ENCODE assay signal across 31 cellular contexts in the genomic region with DNA sequence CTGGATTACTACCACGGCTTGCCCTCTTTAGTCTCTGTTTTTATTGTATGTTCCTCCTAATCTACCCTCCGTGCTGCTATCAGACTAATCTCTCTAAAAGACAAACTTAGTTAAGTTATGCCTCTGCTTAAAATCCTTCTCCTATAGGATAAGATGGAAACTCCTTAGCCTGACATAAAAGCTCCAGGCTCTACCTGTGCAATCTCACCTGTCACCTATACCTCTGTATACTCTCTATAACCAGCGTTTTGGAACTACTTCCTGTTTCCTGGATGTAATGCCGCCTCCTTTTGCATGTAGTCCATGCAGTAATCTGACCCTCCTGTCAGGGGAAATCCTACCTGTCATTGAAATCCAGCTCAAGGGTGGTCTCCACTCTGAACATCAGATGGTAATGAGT. TPM values are rescaled to one million over a fixed set of nuclear protein-coding genes. Genes with fewer than 3 reads are reported as not detected.
"Had no signal": no experiment of that assay in that cellular context is flagged by ENCODE, and none has a peak within 500 bp of the region (broad histone marks: within the 10 kb centered on the region; RNA-seq: fewer than 3 reads in every experiment).

No MANE protein-coding gene starts in this region.

- H3K4me2 ChIP-seq: SK-N-SH had no signal

- H3K27ac Mint-ChIP-seq: activated CD4-positive, alpha-beta T cell treated with anti-CD3 and anti-CD28 coated beads for 36 hours; activated CD4-positive, alpha-beta T cell treated with anti-CD3 and anti-CD28 coated beads, Interleukin-2, amount 10 ng/mL, durations not matched to agents 7 days and 5 days; activated CD8-positive, alpha-beta T cell treated with anti-CD3 and anti-CD28 coated beads, Interleukin-2, amount 10 ng/mL, durations not matched to agents 7 days and 5 days; activated naive CD8-positive, alpha-beta T cell treated with anti-CD3 and anti-CD28 coated beads for 36 hours; activated T-cell treated with anti-CD3 and anti-CD28 coated beads, Interleukin-2, amount 50 U/mL, for 72 hours; activated T-helper 17 cell treated with anti-CD3 and anti-CD28 coated beads, Interleukin-2, amount 50 U/mL, for 72 hours; T-helper 1 cell treated with Interleukin-12 subunit alpha and Interleukin-12 subunit beta and Interleukin-4 antibody, amounts not matched to agents 30 μg/mL and 1 μg/mL, for 36 hours; T-helper 2 cell treated with Interferon-gamma antibody and Interleukin-4, amounts not matched to agents 5 μg/mL and 100 μg/mL, for 36 hours had no signal

- ATAC-seq: activated CD4-positive, alpha-beta T cell treated with anti-CD3 and anti-CD28 coated beads for 36 hours; activated CD8-positive, alpha-beta T cell treated with anti-CD3 and anti-CD28 coated beads, Interleukin-2, amount 10 ng/mL, durations not matched to agents 7 days and 5 days; activated T-cell treated with anti-CD3 and anti-CD28 coated beads, Interleukin-2, amount 50 U/mL, for 72 hours; activated T-helper 17 cell treated with anti-CD3 and anti-CD28 coated beads, Interleukin-2, amount 50 U/mL, for 72 hours; PC-3 had no signal

- DNase-seq: activated CD4-positive, alpha-beta T cell treated with anti-CD3 and anti-CD28 coated beads for 36 hours; activated CD4-positive, alpha-beta T cell treated with anti-CD3 and anti-CD28 coated beads, Interleukin-2, amount 10 ng/mL, durations not matched to agents 7 days and 5 days; activated CD4-positive, alpha-beta T cell treated with anti-CD3 and anti-CD28 coated beads, Interleukin-2, amount 50 U/mL, for 48 hours; activated CD8-positive, alpha-beta T cell treated with anti-CD3 and anti-CD28 coated beads, Interleukin-2, amount 10 ng/mL, durations not matched to agents 7 days and 5 days; activated effector memory CD4-positive, alpha-beta T cell treated with anti-CD3 and anti-CD28 coated beads, Interleukin-2, amount 50 U/mL, for 16 hours; activated naive CD4-positive, alpha-beta T cell; activated naive CD4-positive, alpha-beta T cell treated with anti-CD3 and anti-CD28 coated beads, Interleukin-2, amount 50 U/mL, for 16 hours; activated naive CD8-positive, alpha-beta T cell treated with anti-CD3 and anti-CD28 coated beads for 36 hours; activated T-cell treated with anti-CD3 and anti-CD28 coated beads, Interleukin-2, amount 50 U/mL, for 72 hours; amniotic stem cell; aorta; brain microvascular endothelial cell; central memory CD4-positive, alpha-beta T cell; KG1; MG63; NCI-H1048; NCI-H1105 treated with DMSO at 0.1 percent for 48 hours; NCI-H1436 treated with DMSO at 0.1 percent for 48 hours; NCI-H2029; NCI-H2227 treated with DMSO at 0.1 percent for 48 hours; NCI-H446; NCI-H510A treated with DMSO at 0.1 percent for 48 hours; PC-3; Peyer's patch; RPMI8226; SHP77 treated with DMSO at 0.1 percent for 48 hours had no signal

- H3K4me3 ChIP-seq: MG63, Peyer's patch, SJSA1 had no signal

- H3K9me3 ChIP-seq: MG63, Peyer's patch, SJSA1, SK-N-SH had no signal

- H3K27ac ChIP-seq: brain microvascular endothelial cell, Peyer's patch, SJSA1 had no signal

- H3K36me3 Mint-ChIP-seq: activated naive CD8-positive, alpha-beta T cell treated with anti-CD3 and anti-CD28 coated beads for 36 hours had no signal

- H3K36me3 ChIP-seq: brain microvascular endothelial cell, MG63, Peyer's patch, SJSA1 had no signal

- H3K9me3 Mint-ChIP-seq: activated CD4-positive, alpha-beta T cell treated with anti-CD3 and anti-CD28 coated beads, Interleukin-2, amount 10 ng/mL, durations not matched to agents 7 days and 5 days; activated naive CD8-positive, alpha-beta T cell treated with anti-CD3 and anti-CD28 coated beads for 36 hours; activated T-cell treated with anti-CD3 and anti-CD28 coated beads, Interleukin-2, amount 50 U/mL, for 72 hours; activated T-helper 17 cell treated with anti-CD3 and anti-CD28 coated beads, Interleukin-2, amount 50 U/mL, for 72 hours; T-helper 1 cell treated with Interleukin-12 subunit alpha and Interleukin-12 subunit beta and Interleukin-4 antibody, amounts not matched to agents 30 μg/mL and 1 μg/mL, for 36 hours; T-helper 2 cell treated with Interferon-gamma antibody and Interleukin-4, amounts not matched to agents 5 μg/mL and 100 μg/mL, for 36 hours had no signal

- H3K4me1 Mint-ChIP-seq: activated CD4-positive, alpha-beta T cell treated with anti-CD3 and anti-CD28 coated beads for 36 hours; activated CD4-positive, alpha-beta T cell treated with anti-CD3 and anti-CD28 coated beads, Interleukin-2, amount 10 ng/mL, durations not matched to agents 7 days and 5 days; activated naive CD8-positive, alpha-beta T cell treated with anti-CD3 and anti-CD28 coated beads for 36 hours; activated T-helper 17 cell treated with anti-CD3 and anti-CD28 coated beads, Interleukin-2, amount 50 U/mL, for 72 hours had no signal

- H3K9ac ChIP-seq: SK-N-SH had no signal

- H3K4me1 ChIP-seq: Peyer's patch, SJSA1 had no signal

- H3K27me3 Mint-ChIP-seq: activated CD4-positive, alpha-beta T cell treated with anti-CD3 and anti-CD28 coated beads, Interleukin-2, amount 10 ng/mL, durations not matched to agents 7 days and 5 days; activated naive CD8-positive, alpha-beta T cell treated with anti-CD3 and anti-CD28 coated beads for 36 hours had no signal

- H3K4me3 Mint-ChIP-seq: activated CD4-positive, alpha-beta T cell treated with anti-CD3 and anti-CD28 coated beads for 36 hours; activated CD4-positive, alpha-beta T cell treated with anti-CD3 and anti-CD28 coated beads, Interleukin-2, amount 10 ng/mL, durations not matched to agents 7 days and 5 days; activated CD8-positive, alpha-beta T cell treated with anti-CD3 and anti-CD28 coated beads, Interleukin-2, amount 10 ng/mL, durations not matched to agents 7 days and 5 days; activated naive CD8-positive, alpha-beta T cell treated with anti-CD3 and anti-CD28 coated beads for 36 hours; activated T-cell treated with anti-CD3 and anti-CD28 coated beads, Interleukin-2, amount 50 U/mL, for 72 hours; activated T-helper 17 cell treated with anti-CD3 and anti-CD28 coated beads, Interleukin-2, amount 50 U/mL, for 72 hours; T-helper 1 cell treated with Interleukin-12 subunit alpha and Interleukin-12 subunit beta and Interleukin-4 antibody, amounts not matched to agents 30 μg/mL and 1 μg/mL, for 36 hours; T-helper 2 cell treated with Interferon-gamma antibody and Interleukin-4, amounts not matched to agents 5 μg/mL and 100 μg/mL, for 36 hours had no signal

- H3K27me3 ChIP-seq: brain microvascular endothelial cell, MG63, Peyer's patch, SJSA1 had no signal

RNA-seq across cellular contexts. Expression of a gene that starts 41.2 kb away (rescaled TPM):
- total RNA-seq: activated CD4-positive, alpha-beta T cell treated with anti-CD3 and anti-CD28 coated beads for 36 hours; activated CD4-positive, alpha-beta T cell treated with anti-CD3 and anti-CD28 coated beads, Interleukin-2, amount 10 ng/mL, durations not matched to agents 7 days and 5 days; activated CD8-positive, alpha-beta T cell treated with anti-CD3 and anti-CD28 coated beads, Interleukin-2, amount 10 ng/mL, durations not matched to agents 7 days and 5 days; activated naive CD8-positive, alpha-beta T cell treated with anti-CD3 and anti-CD28 coated beads for 36 hours; activated T-cell treated with anti-CD3 and anti-CD28 coated beads, Interleukin-2, amount 50 U/mL, for 72 hours; activated T-helper 17 cell treated with anti-CD3 and anti-CD28 coated beads, Interleukin-2, amount 50 U/mL, for 72 hours; PC-3; SJSA1 had no signal
- polyA plus RNA-seq: SK-N-SH had no signal
